In genomic region chr14:80587096-80587724, GRCh38 we compare ENCODE assay signal across 8 cellular contexts.
DNase-seq lines count a peak whose midpoint lies in the region; ATAC-seq and TF ChIP-seq lines count a peak whose summit lies in the region.

No MANE protein-coding gene starts in this region.

- H3K9me3 Mint-ChIP-seq in mesothelial cell of epicardium = peaks cover 23% of the 10 kb centered on the region

- TF ChIP-seq CTCF in cardiac fibroblast (IDR thresholded peaks at IDR 0.05; ENCODE audit: low read depth, low read length) (peak; percentile 68), mesothelial cell of epicardium (IDR thresholded peaks at IDR 0.05; ENCODE audit: unreplicated experiment) (peak; percentile 40)

- peaks cover 6% of the 10 kb centered on the region for H3K36me3 Mint-ChIP-seq in mesothelial cell of epicardium

- H3K4me3 Mint-ChIP-seq in mesothelial cell of epicardium = no peak overlapping the region

- DNase-seq in DMS 273 (lab: John Stamatoyannopoulos, UW; ENCODE audit: unreplicated experiment) (peak; percentile 54), DMS 273 treated with DMSO at 0.1 percent for 48 hours (lab: John Stamatoyannopoulos, UW) (no peak), NCI-H526 (lab: John Stamatoyannopoulos, UW) (peak; percentile 6 to 55), cardiac fibroblast (ENCODE audit: low read depth in 2 of 2) (peak; percentile 69 to 73), mesothelial cell of epicardium (ENCODE audit: low spot score in 2 of 2, unreplicated experiment in 2 of 2) (no peak), NCI-H524 treated with DMSO at 0.1 percent for 48 hours (lab: John Stamatoyannopoulos, UW) (no peak)

- H3K27me3 Mint-ChIP-seq in mesothelial cell of epicardium (ENCODE audit: low read depth) = no peaks in the 10 kb centered on the region

- no peak overlapping the region for H3K27ac Mint-ChIP-seq in mesothelial cell of epicardium

- H3K4me1 Mint-ChIP-seq in mesothelial cell of epicardium = peaks cover 16% of the 10 kb centered on the region

- ATAC-seq in GM18519 (IDR thresholded peaks at IDR 0.05; ENCODE audit: low FRiP score, unreplicated experiment) (peak; percentile 92), HG02885 (IDR thresholded peaks at IDR 0.05; ENCODE audit: poor library complexity, unreplicated experiment) (peak; percentile 96)

- no peak overlapping the region for H3K4me3 ChIP-seq in cardiac fibroblast (replicated peaks in 1 of 2; ENCODE audit: low read depth in 2 of 2, low read length in 2 of 2)

Comparison
In these comparisons a context has a peak if more than half of its experiments do, and no peak if none do; other contexts are left out.
1. DNase-seq: peak in DMS 273 (single experiment), NCI-H526 (2 of 2) and cardiac fibroblast (2 of 2); none in DMS 273 treated with DMSO at 0.1 percent for 48 hours (single experiment), mesothelial cell of epicardium (0 of 2) and NCI-H524 treated with DMSO at 0.1 percent for 48 hours (single experiment).